7 cellular contexts compared by ENCODE assay signal in the genomic region with DNA sequence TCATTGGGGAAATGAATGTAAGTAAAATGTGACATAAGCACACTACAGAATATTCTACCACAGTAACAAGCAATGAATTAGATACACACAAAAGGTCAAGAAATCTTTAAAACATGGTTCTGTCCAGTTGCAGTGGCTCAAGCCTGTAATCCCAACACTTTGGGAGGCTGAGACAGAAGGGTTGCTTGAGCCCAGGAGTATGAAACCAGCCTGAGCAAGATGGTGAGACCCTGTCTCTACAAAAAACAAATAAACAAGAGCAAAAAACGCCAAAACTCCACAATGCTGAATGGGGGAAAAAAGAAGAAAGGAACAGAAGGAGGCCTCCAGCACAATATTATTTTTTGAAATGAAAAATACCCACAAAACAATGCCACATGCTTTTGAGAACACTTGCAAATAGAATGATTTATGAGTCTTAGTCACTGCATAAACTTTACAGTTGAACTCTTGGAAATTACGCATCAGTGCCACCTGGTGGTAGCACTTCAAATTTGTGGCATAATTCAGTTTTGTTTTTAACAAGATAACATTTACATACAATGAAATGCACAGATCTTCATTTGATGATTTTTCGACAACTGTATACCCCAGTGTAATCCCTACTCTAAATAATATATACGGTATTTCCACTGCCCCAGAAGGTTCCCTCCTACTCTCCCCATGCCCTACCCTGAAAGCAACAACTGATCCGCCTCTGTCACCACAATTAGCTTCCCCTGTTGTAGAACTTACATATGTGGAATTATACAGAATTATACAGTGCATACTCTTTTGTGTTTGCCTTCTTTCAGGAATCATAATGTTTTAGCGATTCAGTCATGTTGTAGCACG. TPM values are rescaled to one million over a fixed set of nuclear protein-coding genes. Genes with fewer than 3 reads are reported as not detected.
DNase-seq lines count a peak whose midpoint lies in the region; FAIRE-seq and TF ChIP-seq lines count a peak whose summit lies in the region.

No MANE protein-coding gene starts in this region.

- in situ Hi-C loops in astrocyte of the cerebellum (cut with HindIII; ENCODE audit: low sequenced_read_pairs) = loop anchor here (5.0 to 10.0 kb wide), 2 partner anchors 101 to 148 kb away; partner anchors contain the start of gene SMU1

- peak; percentile 49 for TF ChIP-seq CTCF in astrocyte of the cerebellum (IDR thresholded peaks at IDR 0.05; ENCODE audit: low read depth, low read length, missing control alignments)

- DNase-seq in GM12891 (ENCODE audit: insufficient read length, low spot score) = no peak
- peak; percentile 57 for DNase-seq in NCI-H1092 treated with DMSO at 0.1 percent for 48 hours (lab: John Stamatoyannopoulos, UW)
- DNase-seq in T-helper 9 cell = peak; percentile 65
- peak; percentile 71 for DNase-seq in astrocyte of the cerebellum (ENCODE audit: low read depth)
- peak; percentile 96 for DNase-seq in inferior parietal cortex (ENCODE audit: extremely low spot score)
- peak; percentile 81 for DNase-seq in stimulated activated CD4-positive, alpha-beta T cell treated with anti-CD3 and anti-CD28 coated beads, Interleukin-15, amount 100 ng/mL, for 24 hours
- DNase-seq in mesenteric fat pad (ENCODE audit: low spot score) = no peak

- H3K4me3 ChIP-seq in astrocyte of the cerebellum (ENCODE audit: low read depth, low read length) = no peak overlapping the region

- no peak for TF ChIP-seq POLR2A in GM12891 (IDR thresholded peaks at IDR 0.05; ENCODE audit: low read depth, low read length)

- peak; percentile 74 for FAIRE-seq in GM12891 (lab: Jason Lieb, UNC)

TF ChIP-seq in GM12891, 5 proteins besides CTCF, POLR2A, EP300 and RAD21:
- no peak for TF ChIP-seq SPI1 (IDR thresholded peaks at IDR 0.05; ENCODE audit: low read depth, low read length)
- no peak for TF ChIP-seq PAX5 (IDR thresholded peaks at IDR 0.05; ENCODE audit: insufficient read depth, low read length, severe bottlenecking)
- no peak for TF ChIP-seq POU2F2 (IDR thresholded peaks at IDR 0.05; ENCODE audit: low read depth, low read length)
- no peak for TF ChIP-seq POLR2AphosphoS5 (IDR thresholded peaks at IDR 0.05; ENCODE audit: low read depth, low read length)
- TF ChIP-seq TAF1 (IDR thresholded peaks at IDR 0.05; ENCODE audit: low read depth, low read length) = no peak

RNA-seq across cellular contexts. Expression of gene SPINK4, which starts 14.4 kb away (rescaled TPM):
- not detected for polyA plus RNA-seq in GM12891 (2012; ENCODE audit: low read depth, missing spikeins)
- not detected for total RNA-seq in mesenteric fat pad

RNA-seq across cellular contexts. Expression of gene BAG1, which starts 39.0 kb away (rescaled TPM):
- polyA plus RNA-seq in GM12891 (2012; ENCODE audit: low read depth, missing spikeins) = 51.4 TPM
- 131 TPM for total RNA-seq in mesenteric fat pad

RNA-seq across cellular contexts. Expression of gene CHMP5, which starts 39.3 kb away (rescaled TPM):
- polyA plus RNA-seq in GM12891 (2012; ENCODE audit: low read depth, missing spikeins) = 67.3 TPM
- 52.0 TPM for total RNA-seq in mesenteric fat pad

RNA-seq across cellular contexts. Expression of gene B4GALT1, which starts 58.4 kb away (rescaled TPM):
- 35.2 TPM for polyA plus RNA-seq in GM12891 (2012; ENCODE audit: low read depth, missing spikeins)
- 115 TPM for total RNA-seq in mesenteric fat pad

Comparison
In these comparisons a context has a peak if more than half of its experiments do, and no peak if none do; other contexts are left out.
1. DNase-seq: peak in NCI-H1092 treated with DMSO at 0.1 percent for 48 hours (single experiment), T-helper 9 cell (single experiment), astrocyte of the cerebellum (single experiment), inferior parietal cortex (single experiment) and stimulated activated CD4-positive, alpha-beta T cell treated with anti-CD3 and anti-CD28 coated beads, Interleukin-15, amount 100 ng/mL, for 24 hours (single experiment); none in GM12891 (single experiment) and mesenteric fat pad (single experiment).